In genomic region chr17:30236807-30237206, GRCh38 we compare ENCODE assay signal across 1 cellular context.
TF ChIP-seq lines count a peak whose summit lies in the region.

No MANE protein-coding gene starts in this region.

TF ChIP-seq in HepG2, 621 proteins besides CTCF, POLR2A, EP300 and RAD21 (continued from another document and continues in another):
- TF ChIP-seq, protein P1, sequence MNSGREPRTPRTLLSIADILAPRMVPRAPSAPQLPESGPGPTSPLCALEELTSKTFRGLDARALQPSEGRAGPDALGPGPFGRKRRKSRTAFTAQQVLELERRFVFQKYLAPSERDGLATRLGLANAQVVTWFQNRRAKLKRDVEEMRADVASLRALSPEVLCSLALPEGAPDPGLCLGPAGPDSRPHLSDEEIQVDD (CRISPR knock-in tag; IDR thresholded peaks at IDR 0.05; ENCODE audit: borderline replicate concordance): no peak
- TF ChIP-seq ZNF687 (CRISPR knock-in tag; IDR thresholded peaks at IDR 0.05): peak; percentile 48
- TF ChIP-seq ZBTB33 (CRISPR knock-in tag; IDR thresholded peaks at IDR 0.05): 0 out of 2 replicates have a peak, but pooled peaks have one; percentile 34
- 0 out of 2 replicates have a peak, but pooled peaks have one; percentile 17 for TF ChIP-seq GATAD2A (CRISPR knock-in tag; IDR thresholded peaks at IDR 0.05)
- no peak for TF ChIP-seq HMG20A (CRISPR knock-in tag; IDR thresholded peaks at IDR 0.05; ENCODE audit: borderline replicate concordance)
- TF ChIP-seq YY1 (IDR thresholded peaks at IDR 0.05; ENCODE audit: insufficient read depth, insufficient replicate concordance, low read depth, low read length): peak; percentile 18
- TF ChIP-seq MBNL3 (CRISPR knock-in tag; conservative IDR thresholded peaks at IDR 0.05): no peak
- peak; percentile 82 for TF ChIP-seq STAG1 (CRISPR knock-in tag; IDR thresholded peaks at IDR 0.05)
- peak; percentile 60; the same call in 1 of the 2 replicates for TF ChIP-seq SALL1 (CRISPR knock-in tag; IDR thresholded peaks at IDR 0.05)
- no peak for TF ChIP-seq NR2F6 (IDR thresholded peaks at IDR 0.05)
- no peak for TF ChIP-seq NR2F6 (CRISPR knock-in tag; IDR thresholded peaks at IDR 0.05)
- 0 out of 2 replicates have a peak, but pooled peaks have one; percentile 40 for TF ChIP-seq ZNF335 (CRISPR knock-in tag; IDR thresholded peaks at IDR 0.05)
- no peak for TF ChIP-seq ZNF296 (CRISPR knock-in tag; conservative IDR thresholded peaks at IDR 0.05)
- 0 out of 2 replicates have a peak, but pooled peaks have one; percentile 14 for TF ChIP-seq ZNF768 (CRISPR knock-in tag; IDR thresholded peaks at IDR 0.05)
- no peak for TF ChIP-seq MED13 (CRISPR knock-in tag; IDR thresholded peaks at IDR 0.05)
- no peak for TF ChIP-seq ZNF543 (CRISPR knock-in tag; IDR thresholded peaks at IDR 0.05)
- TF ChIP-seq MXD4 (CRISPR knock-in tag; IDR thresholded peaks at IDR 0.05): 0 out of 2 replicates have a peak, but pooled peaks have one; percentile 28
- 0 out of 2 replicates have a peak, but pooled peaks have one; percentile 41 for TF ChIP-seq IRF2 (CRISPR knock-in tag; IDR thresholded peaks at IDR 0.05)
- TF ChIP-seq ZNF496 (CRISPR knock-in tag; IDR thresholded peaks at IDR 0.05; ENCODE audit: insufficient replicate concordance): no peak
- no peak for TF ChIP-seq NFIC (IDR thresholded peaks at IDR 0.05; ENCODE audit: low read length)
- TF ChIP-seq ZMYM3 (CRISPR knock-in tag; IDR thresholded peaks at IDR 0.05): no peak
- TF ChIP-seq ZNF24 (IDR thresholded peaks at IDR 0.05): no peak
- TF ChIP-seq, protein P2, sequence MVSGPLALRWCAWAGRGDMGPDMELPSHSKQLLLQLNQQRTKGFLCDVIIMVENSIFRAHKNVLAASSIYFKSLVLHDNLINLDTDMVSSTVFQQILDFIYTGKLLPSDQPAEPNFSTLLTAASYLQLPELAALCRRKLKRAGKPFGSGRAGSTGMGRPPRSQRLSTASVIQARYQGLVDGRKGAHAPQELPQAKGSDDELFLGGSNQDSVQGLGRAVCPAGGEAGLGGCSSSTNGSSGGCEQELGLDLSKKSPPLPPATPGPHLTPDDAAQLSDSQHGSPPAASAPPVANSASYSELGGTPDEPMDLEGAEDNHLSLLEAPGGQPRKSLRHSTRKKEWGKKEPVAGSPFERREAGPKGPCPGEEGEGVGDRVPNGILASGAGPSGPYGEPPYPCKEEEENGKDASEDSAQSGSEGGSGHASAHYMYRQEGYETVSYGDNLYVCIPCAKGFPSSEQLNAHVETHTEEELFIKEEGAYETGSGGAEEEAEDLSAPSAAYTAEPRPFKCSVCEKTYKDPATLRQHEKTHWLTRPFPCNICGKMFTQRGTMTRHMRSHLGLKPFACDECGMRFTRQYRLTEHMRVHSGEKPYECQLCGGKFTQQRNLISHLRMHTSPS (CRISPR knock-in tag; IDR thresholded peaks at IDR 0.05; ENCODE audit: low read depth): no peak
- no peak for TF ChIP-seq RBAK (CRISPR knock-in tag; IDR thresholded peaks at IDR 0.05)
- TF ChIP-seq ZSCAN20 (CRISPR knock-in tag; IDR thresholded peaks at IDR 0.05; ENCODE audit: borderline replicate concordance): no peak
- peak; percentile 33; the same call in 1 of the 2 replicates for TF ChIP-seq RXRB (CRISPR knock-in tag; IDR thresholded peaks at IDR 0.05; ENCODE audit: borderline replicate concordance)
- TF ChIP-seq SMAD3 (CRISPR knock-in tag; IDR thresholded peaks at IDR 0.05): no peak
- TF ChIP-seq, protein P3, sequence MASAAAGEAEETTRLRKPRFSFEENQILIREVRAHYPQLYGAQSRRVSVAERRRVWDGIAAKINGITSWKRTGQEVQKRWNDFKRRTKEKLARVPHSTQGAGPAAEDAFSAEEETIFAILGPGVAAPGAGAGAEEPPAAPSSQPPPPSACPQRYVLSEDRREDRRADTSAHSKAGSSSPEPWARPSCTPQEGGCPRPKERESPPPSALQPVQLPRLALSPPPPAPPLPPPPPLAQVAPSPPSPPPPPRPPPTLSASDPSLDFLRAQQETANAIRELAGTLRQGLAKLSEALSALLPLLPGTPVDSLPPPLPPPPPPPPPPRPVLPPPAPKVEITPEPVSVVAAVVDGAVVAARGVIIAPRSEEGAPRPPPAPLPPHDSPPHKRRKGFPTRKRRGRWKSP (CRISPR knock-in tag; IDR thresholded peaks at IDR 0.05): no peak
- no peak for TF ChIP-seq ZNF713 (CRISPR knock-in tag; IDR thresholded peaks at IDR 0.05)
- no peak for TF ChIP-seq AFF4 (CRISPR knock-in tag; IDR thresholded peaks at IDR 0.05)
- no peak for TF ChIP-seq ZFP36L1 (CRISPR knock-in tag; IDR thresholded peaks at IDR 0.05)
- TF ChIP-seq GTF3A (CRISPR knock-in tag; conservative IDR thresholded peaks at IDR 0.05): no peak
- no peak for TF ChIP-seq ARNTL (CRISPR knock-in tag; IDR thresholded peaks at IDR 0.05)
- no peak for TF ChIP-seq RELA (CRISPR knock-in tag; IDR thresholded peaks at IDR 0.05)
- peak; percentile 51; the same call in 1 of the 2 replicates for TF ChIP-seq KDM2A (CRISPR knock-in tag; IDR thresholded peaks at IDR 0.05; ENCODE audit: borderline replicate concordance, low read depth)
- TF ChIP-seq, protein P4, sequence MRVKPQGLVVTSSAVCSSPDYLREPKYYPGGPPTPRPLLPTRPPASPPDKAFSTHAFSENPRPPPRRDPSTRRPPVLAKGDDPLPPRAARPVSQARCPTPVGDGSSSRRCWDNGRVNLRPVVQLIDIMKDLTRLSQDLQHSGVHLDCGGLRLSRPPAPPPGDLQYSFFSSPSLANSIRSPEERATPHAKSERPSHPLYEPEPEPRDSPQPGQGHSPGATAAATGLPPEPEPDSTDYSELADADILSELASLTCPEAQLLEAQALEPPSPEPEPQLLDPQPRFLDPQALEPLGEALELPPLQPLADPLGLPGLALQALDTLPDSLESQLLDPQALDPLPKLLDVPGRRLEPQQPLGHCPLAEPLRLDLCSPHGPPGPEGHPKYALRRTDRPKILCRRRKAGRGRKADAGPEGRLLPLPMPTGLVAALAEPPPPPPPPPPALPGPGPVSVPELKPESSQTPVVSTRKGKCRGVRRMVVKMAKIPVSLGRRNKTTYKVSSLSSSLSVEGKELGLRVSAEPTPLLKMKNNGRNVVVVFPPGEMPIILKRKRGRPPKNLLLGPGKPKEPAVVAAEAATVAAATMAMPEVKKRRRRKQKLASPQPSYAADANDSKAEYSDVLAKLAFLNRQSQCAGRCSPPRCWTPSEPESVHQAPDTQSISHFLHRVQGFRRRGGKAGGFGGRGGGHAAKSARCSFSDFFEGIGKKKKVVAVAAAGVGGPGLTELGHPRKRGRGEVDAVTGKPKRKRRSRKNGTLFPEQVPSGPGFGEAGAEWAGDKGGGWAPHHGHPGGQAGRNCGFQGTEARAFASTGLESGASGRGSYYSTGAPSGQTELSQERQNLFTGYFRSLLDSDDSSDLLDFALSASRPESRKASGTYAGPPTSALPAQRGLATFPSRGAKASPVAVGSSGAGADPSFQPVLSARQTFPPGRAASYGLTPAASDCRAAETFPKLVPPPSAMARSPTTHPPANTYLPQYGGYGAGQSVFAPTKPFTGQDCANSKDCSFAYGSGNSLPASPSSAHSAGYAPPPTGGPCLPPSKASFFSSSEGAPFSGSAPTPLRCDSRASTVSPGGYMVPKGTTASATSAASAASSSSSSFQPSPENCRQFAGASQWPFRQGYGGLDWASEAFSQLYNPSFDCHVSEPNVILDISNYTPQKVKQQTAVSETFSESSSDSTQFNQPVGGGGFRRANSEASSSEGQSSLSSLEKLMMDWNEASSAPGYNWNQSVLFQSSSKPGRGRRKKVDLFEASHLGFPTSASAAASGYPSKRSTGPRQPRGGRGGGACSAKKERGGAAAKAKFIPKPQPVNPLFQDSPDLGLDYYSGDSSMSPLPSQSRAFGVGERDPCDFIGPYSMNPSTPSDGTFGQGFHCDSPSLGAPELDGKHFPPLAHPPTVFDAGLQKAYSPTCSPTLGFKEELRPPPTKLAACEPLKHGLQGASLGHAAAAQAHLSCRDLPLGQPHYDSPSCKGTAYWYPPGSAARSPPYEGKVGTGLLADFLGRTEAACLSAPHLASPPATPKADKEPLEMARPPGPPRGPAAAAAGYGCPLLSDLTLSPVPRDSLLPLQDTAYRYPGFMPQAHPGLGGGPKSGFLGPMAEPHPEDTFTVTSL (CRISPR knock-in tag; IDR thresholded peaks at IDR 0.05; ENCODE audit: borderline replicate concordance): no peak
- TF ChIP-seq ZNF629 (CRISPR knock-in tag; conservative IDR thresholded peaks at IDR 0.05): no peak
- TF ChIP-seq KLF13 (CRISPR knock-in tag; IDR thresholded peaks at IDR 0.05): no peak
- TF ChIP-seq HOXA5 (CRISPR knock-in tag; IDR thresholded peaks at IDR 0.05): no peak
- TF ChIP-seq GABPB1 (CRISPR knock-in tag; IDR thresholded peaks at IDR 0.05): peak; percentile 35; the same call in 1 of the 2 replicates
- no peak for TF ChIP-seq ZBTB14 (CRISPR knock-in tag; IDR thresholded peaks at IDR 0.05)
- TF ChIP-seq RORA (CRISPR knock-in tag; IDR thresholded peaks at IDR 0.05): no peak
- TF ChIP-seq ETV5 (CRISPR knock-in tag; IDR thresholded peaks at IDR 0.05; ENCODE audit: borderline replicate concordance): no peak
